ENCODE assay signal across 8 cellular contexts in genomic region chr6:20126789-20127653, GRCh38.
A peak's percentile ranks its signal among the peaks of the same experiment; 100 is the strongest.
DNase-seq lines count a peak whose midpoint lies in the region; ATAC-seq and TF ChIP-seq lines count a peak whose summit lies in the region.

No MANE protein-coding gene starts in this region.

- H3K4me2 ChIP-seq in SU-DHL-6 (ENCODE audit: low read depth, low read length, poor library complexity, severe bottlenecking), result no peak overlapping the region

- peaks cover 23% of the 10 kb centered on the region for H3K4me1 ChIP-seq in adipocyte (ENCODE audit: control insufficient read depth, insufficient read depth, low read length)
- H3K4me1 ChIP-seq in right atrium auricular region, result peaks cover 0 to 27% of the 10 kb centered on the region in 2 donors
- peaks cover 0 to 50% (median 20%) of the 10 kb centered on the region in 4 donors for H3K4me1 ChIP-seq in sigmoid colon

- TF ChIP-seq POLR2A in sigmoid colon (IDR thresholded peaks at IDR 0.05), result no peak

- no peaks in the 10 kb centered on the region for H3K9me2 ChIP-seq in SU-DHL-6 (replicated peaks; ENCODE audit: insufficient read depth, low read length)

- H3K4me3 ChIP-seq in SU-DHL-6 (ENCODE audit: insufficient read depth, low read length, poor library complexity, severe bottlenecking), result no peak overlapping the region
- no peak overlapping the region for H3K4me3 ChIP-seq in adipocyte (ENCODE audit: low read length)
- H3K4me3 ChIP-seq in right atrium auricular region, result no peak overlapping the region
- H3K4me3 ChIP-seq in sigmoid colon, result no peak overlapping the region

- intact Hi-C loops in sigmoid colon (cut with DNase I), result loop anchor here (1.0 kb wide), 1 partner anchor 35 kb away; no protein-coding TSS in a partner anchor

- H3K27ac ChIP-seq in SU-DHL-6 (ENCODE audit: low read depth, low read length), result no peak overlapping the region
- peak overlapping the region; percentile 35 to 71 for H3K27ac ChIP-seq in right atrium auricular region
- H3K27ac ChIP-seq in sigmoid colon, result peak overlapping the region; percentile 29 to 79 (median 61)

- TF ChIP-seq EP300 in sigmoid colon (IDR thresholded peaks at IDR 0.05), result no peak

- DNase-seq in NCI-H1417 (lab: John Stamatoyannopoulos, UW) (peak; percentile 80 to 97 (median 90)), adipocyte (ENCODE audit: low read depth) (peak; percentile 67), right atrium auricular region (ENCODE audit: low spot score) (peak; percentile 70), sigmoid colon (peak; percentile 80), GF-D8 (lab: John Stamatoyannopoulos, UW) (no peak)

- peak; percentile 77 for ATAC-seq in HG02623 (IDR thresholded peaks at IDR 0.05; ENCODE audit: unreplicated experiment)

- TF ChIP-seq CTCF in GM12801 (IDR thresholded peaks at IDR 0.05; ENCODE audit: extremely low read depth, insufficient read length) (peak; percentile 1), SU-DHL-6 (IDR thresholded peaks at IDR 0.05; ENCODE audit: insufficient read depth, low read length, poor library complexity, severe bottlenecking) (peak; percentile 99), right atrium auricular region (IDR thresholded peaks at IDR 0.05) (peak; percentile 79 to 93), sigmoid colon (IDR thresholded peaks at IDR 0.05) (peak; percentile 73 to 95 (median 86))

- no peaks in the 10 kb centered on the region for H3K79me2 ChIP-seq in SU-DHL-6 (ENCODE audit: insufficient read depth, low read length)

- 8 to 41% methylated on average over 18 of the region's 18 CpGs for WGBS in sigmoid colon, 2 donors

- no peaks in the 10 kb centered on the region for H4K20me1 ChIP-seq in SU-DHL-6 (ENCODE audit: low read depth, low read length)

- H3F3A ChIP-seq in SU-DHL-6 (ENCODE audit: insufficient read depth), result no peaks in the 10 kb centered on the region

- no peak overlapping the region for H3K9ac ChIP-seq in SU-DHL-6 (ENCODE audit: low read length)
- H3K9ac ChIP-seq in adipocyte (ENCODE audit: low read length), result no peak overlapping the region

- no peak overlapping the region for H2AFZ ChIP-seq in SU-DHL-6 (ENCODE audit: low read depth, low read length, severe bottlenecking)

- H3K36me3 ChIP-seq in SU-DHL-6 (ENCODE audit: low read length) (no peaks in the 10 kb centered on the region), adipocyte (ENCODE audit: control insufficient read depth, insufficient read depth, low read length, severe bottlenecking) (no peaks in the 10 kb centered on the region), right atrium auricular region (no peaks in the 10 kb centered on the region), sigmoid colon (peaks cover 0 to 11% (median 0%) of the 10 kb centered on the region in 4 donors)

- no peaks in the 10 kb centered on the region for H3K9me3 ChIP-seq in SU-DHL-6 (ENCODE audit: insufficient read depth, low read length)
- no peaks in the 10 kb centered on the region for H3K9me3 ChIP-seq in adipocyte (ENCODE audit: control insufficient read depth, low read length)
- H3K9me3 ChIP-seq in right atrium auricular region, result no peaks in the 10 kb centered on the region
- H3K9me3 ChIP-seq in sigmoid colon, result no peaks in the 10 kb centered on the region

- H3K27me3 ChIP-seq in SU-DHL-6 (ENCODE audit: low read length) (no peaks in the 10 kb centered on the region), adipocyte (replicated peaks; ENCODE audit: control insufficient read depth, insufficient read depth, low read length) (no peaks in the 10 kb centered on the region), right atrium auricular region (no peaks in the 10 kb centered on the region), sigmoid colon (no peaks in the 10 kb centered on the region)

Comparison
In these comparisons a context has a peak if more than half of its experiments do, and no peak if none do; other contexts are left out.
1. CTCF ChIP-seq: peak in every context shown above with its lines; median percentile 99 in SU-DHL-6; 86 in sigmoid colon; 86 in right atrium auricular region; 1 in GM12801.